In the genomic region with DNA sequence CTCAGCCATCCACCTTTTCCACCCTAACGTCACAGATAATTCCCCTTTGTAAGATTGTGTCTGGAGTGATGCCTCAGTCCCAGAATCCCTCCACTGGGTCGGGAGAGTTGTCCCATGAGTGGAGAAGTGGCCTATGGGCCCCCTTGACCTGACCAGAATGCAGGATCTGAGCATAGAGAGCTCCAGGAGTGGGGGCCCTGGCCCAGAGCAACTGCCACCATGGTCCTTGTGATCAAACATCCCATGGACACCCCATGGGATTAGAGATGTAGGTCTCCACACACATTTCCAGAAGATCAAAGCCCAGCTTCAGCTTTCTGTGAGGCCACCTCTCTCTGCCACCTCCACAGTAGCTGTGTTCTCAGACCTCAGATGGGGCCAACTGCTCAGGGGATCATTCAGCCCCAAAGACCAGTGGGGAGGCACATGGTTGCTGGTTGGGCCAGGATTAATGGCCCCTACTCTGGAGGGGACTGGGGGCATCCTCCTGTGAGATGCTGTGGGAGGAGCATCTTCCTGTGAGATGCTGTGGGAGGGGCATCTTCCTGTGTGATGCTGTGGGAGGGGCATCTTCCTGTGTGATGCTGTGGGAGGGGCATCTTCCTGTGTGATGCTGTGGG, we compare ENCODE assay signal across 13 cellular contexts. TPM values are rescaled to one million over a fixed set of nuclear protein-coding genes. Genes with fewer than 3 reads are reported as not detected.
A peak's percentile ranks its signal among the peaks of the same experiment; 100 is the strongest.
DNase-seq lines count a peak whose midpoint lies in the region; ATAC-seq and TF ChIP-seq lines count a peak whose summit lies in the region.
"Had no signal": no experiment of that assay in that cellular context is flagged by ENCODE, and none has a peak within 500 bp of the region (broad histone marks: within the 10 kb centered on the region; RNA-seq: fewer than 3 reads in every experiment).

No MANE protein-coding gene starts in this region.

- intact Hi-C loops in CD8-positive, alpha-beta T cell (cut with DNase I, micrococcal nuclease): loop anchor here (2.0 to 10.0 kb wide), 4 partner anchors 173 to 1099 kb away; a partner anchor contains a TSS

- no peaks in the 10 kb centered on the region for H3F3A ChIP-seq in smooth muscle cell (ENCODE audit: low read depth)

- peak; percentile 20 for ATAC-seq in CD8-positive, alpha-beta T cell
- no peak for ATAC-seq in HG03521 (IDR thresholded peaks at IDR 0.05; ENCODE audit: unreplicated experiment)

- no peak overlapping the region for H2AFZ ChIP-seq in smooth muscle cell (ENCODE audit: low read depth)

- peak overlapping the region; percentile 87 for H3K27ac Mint-ChIP-seq in CD8-positive, alpha-beta T cell
- no peak overlapping the region for H3K27ac Mint-ChIP-seq in endodermal cell
- H3K27ac Mint-ChIP-seq: type B pancreatic cell had no signal

- H3K4me1 ChIP-seq in CD8-positive, alpha-beta T cell (ENCODE audit: insufficient read depth, low read length): peaks cover 30% of the 10 kb centered on the region
- H3K4me1 ChIP-seq in endodermal cell (ENCODE audit: control insufficient read depth, insufficient read depth, low read length): no peaks in the 10 kb centered on the region
- no peaks in the 10 kb centered on the region for H3K4me1 ChIP-seq in smooth muscle cell (ENCODE audit: low read depth)

- no peak overlapping the region for H3K4me3 ChIP-seq in CD8-positive, alpha-beta T cell (ENCODE audit: low read depth, low read length)
- no peak overlapping the region for H3K4me3 ChIP-seq in H7 (ENCODE audit: insufficient read depth, low read depth, low read length)
- H3K4me3 ChIP-seq in endodermal cell (ENCODE audit: low read length): no peak overlapping the region
- H3K4me3 ChIP-seq in smooth muscle cell: no peak overlapping the region

- H3K27me3 ChIP-seq in CD8-positive, alpha-beta T cell (ENCODE audit: insufficient read depth, low read length): no peaks in the 10 kb centered on the region
- H3K27me3 ChIP-seq in H7 (ENCODE audit: control insufficient read depth, insufficient read depth, low read length) (peaks cover 2% of the 10 kb centered on the region; the same call in 1 of the 2 replicates), endodermal cell (ENCODE audit: control insufficient read depth, insufficient read depth, low read length, poor library complexity, severe bottlenecking) (no peaks in the 10 kb centered on the region), smooth muscle cell (ENCODE audit: low read depth) (peaks cover 5% of the 10 kb centered on the region)

- POLR2A ChIA-PET in CD8-positive, alpha-beta T cell (lab: Charles Lee): no interaction called here

- H4K20me1 ChIP-seq in smooth muscle cell (ENCODE audit: low read depth): no peaks in the 10 kb centered on the region

- H3K9me3 ChIP-seq in CD8-positive, alpha-beta T cell (ENCODE audit: low read length): no peaks in the 10 kb centered on the region
- no peaks in the 10 kb centered on the region for H3K9me3 ChIP-seq in endodermal cell (ENCODE audit: control insufficient read depth, low read length)
- H3K9me3 ChIP-seq in smooth muscle cell (replicated peaks; ENCODE audit: low read depth): no peaks in the 10 kb centered on the region

- no peak for TF ChIP-seq CTCF in CD8-positive, alpha-beta T cell (IDR thresholded peaks at IDR 0.05)
- TF ChIP-seq CTCF in endodermal cell (conservative IDR thresholded peaks at IDR 0.05): no peak
- TF ChIP-seq CTCF in smooth muscle cell (IDR thresholded peaks at IDR 0.05; ENCODE audit: borderline replicate concordance, insufficient read depth, poor library complexity, severe bottlenecking): no peak

- peaks cover 19% of the 10 kb centered on the region for H3K4me1 Mint-ChIP-seq in CD8-positive, alpha-beta T cell (ENCODE audit: low read depth)
- no peaks in the 10 kb centered on the region for H3K4me1 Mint-ChIP-seq in endodermal cell

- H3K4me2 ChIP-seq in smooth muscle cell: no peak overlapping the region

- DNase-seq in CD8-positive, alpha-beta T cell: peak in 3 of 7 experiments; percentile 21 to 46 (median 27)
- DNase-seq in H7 (peak; percentile 88), endodermal cell (peak; percentile 69), HPDE6-E6E7 (ENCODE audit: extremely low spot score) (no peak), smooth muscle cell (lab: John Stamatoyannopoulos, UW; ENCODE audit: unreplicated experiment) (no peak), GOT3 (lab: John Stamatoyannopoulos, UW) (no peak)
- peak; percentile 23 to 25 for DNase-seq in activated CD4-positive, alpha-beta T cell treated with anti-CD3 and anti-CD28 coated beads, Interleukin-2, amount 50 U/mL, for 48 hours
- DNase-seq: amniotic stem cell, midbrain, NCI-H1092 treated with DMSO at 0.1 percent for 48 hours had no signal

- no peaks in the 10 kb centered on the region for H3K36me3 ChIP-seq in CD8-positive, alpha-beta T cell (ENCODE audit: insufficient read depth, low read length)
- H3K36me3 ChIP-seq in H7 (replicated peaks; ENCODE audit: control insufficient read depth, insufficient read depth, low read length) (no peaks in the 10 kb centered on the region), endodermal cell (ENCODE audit: control insufficient read depth, insufficient read depth, low read length) (peaks cover 6% of the 10 kb centered on the region), smooth muscle cell (ENCODE audit: low read depth) (no peaks in the 10 kb centered on the region)

- H3K36me3 Mint-ChIP-seq in CD8-positive, alpha-beta T cell: no peaks in the 10 kb centered on the region
- H3K36me3 Mint-ChIP-seq in endodermal cell (ENCODE audit: low read depth): no peaks in the 10 kb centered on the region
- H3K36me3 Mint-ChIP-seq: type B pancreatic cell had no signal

- H3K27ac ChIP-seq in CD8-positive, alpha-beta T cell (ENCODE audit: low read depth, low read length): peak overlapping the region; percentile 98
- H3K27ac ChIP-seq in endodermal cell (ENCODE audit: low read depth, low read length): no peak overlapping the region
- H3K27ac ChIP-seq in smooth muscle cell (ENCODE audit: low read depth): no peak overlapping the region
- H3K27ac ChIP-seq: C4-2B had no signal

- H3K79me2 ChIP-seq in smooth muscle cell (ENCODE audit: low read depth): no peaks in the 10 kb centered on the region

- no peak overlapping the region for H3K9ac ChIP-seq in endodermal cell (ENCODE audit: extremely low read depth, low read length, poor library complexity, severe bottlenecking)
- no peak overlapping the region for H3K9ac ChIP-seq in smooth muscle cell (ENCODE audit: low read depth)

- H3K27me3 Mint-ChIP-seq in CD8-positive, alpha-beta T cell (ENCODE audit: low read depth): no peaks in the 10 kb centered on the region
- H3K27me3 Mint-ChIP-seq in endodermal cell (ENCODE audit: insufficient read depth): no peaks in the 10 kb centered on the region

- H3K9me3 Mint-ChIP-seq in CD8-positive, alpha-beta T cell: no peaks in the 10 kb centered on the region
- no peaks in the 10 kb centered on the region for H3K9me3 Mint-ChIP-seq in endodermal cell
- H3K9me3 Mint-ChIP-seq: type B pancreatic cell had no signal

- WGBS in endodermal cell (ENCODE audit: insufficient coverage in 1 of 2, insufficient read length in 1 of 2), 2 experiments: 80% methylated on average over 1 to 2 of the region's 2 CpGs
- WGBS in smooth muscle cell (ENCODE audit: low lambda C conversion rate): 55% methylated on average over 2 of the region's 2 CpGs

- CTCF ChIA-PET in CD8-positive, alpha-beta T cell (lab: Charles Lee): no interaction called here

- no peak overlapping the region for H3K4me3 Mint-ChIP-seq in CD8-positive, alpha-beta T cell
- H3K4me3 Mint-ChIP-seq in endodermal cell: no peak overlapping the region
- H3K4me3 Mint-ChIP-seq: type B pancreatic cell had no signal

RNA-seq across cellular contexts. Expression of a gene that starts 28.5 kb away (rescaled TPM):
- 1 to 10 TPM; 1.0 to 1.8 TPM for total RNA-seq in CD8-positive, alpha-beta T cell
- 7.6 and 9.1 TPM in 2 replicates for total RNA-seq in H7 (2014; rRNA removed; shearing (Covaris generic))
- total RNA-seq in endodermal cell: 10 to 100 TPM in 1 of 2 donors, 1 to 10 TPM in 1; 5.1 to 13.5 TPM
- polyA plus RNA-seq in endodermal cell (2013, experiment 1 of 2): 62.3 TPM
- 52.7 TPM for polyA plus RNA-seq in endodermal cell (2013, experiment 2 of 2)
- 7.4 and 7.6 TPM in 2 replicates for total RNA-seq in smooth muscle cell
- polyA plus RNA-seq in smooth muscle cell: 6.0 and 8.2 TPM in 2 replicates

Comparison
In these comparisons a context has a peak if more than half of its experiments do, and no peak if none do; other contexts are left out.
1. DNase-seq: peak in H7 (single experiment), activated CD4-positive, alpha-beta T cell treated with anti-CD3 and anti-CD28 coated beads, Interleukin-2, amount 50 U/mL, for 48 hours (2 of 2) and endodermal cell (single experiment); none in HPDE6-E6E7 (single experiment), smooth muscle cell (single experiment) and GOT3 (single experiment).